ENCODE assay signal across 1 cellular context in genomic region chr16:65745-66144, GRCh38.
TF ChIP-seq lines count a peak whose summit lies in the region.

No MANE protein-coding gene starts in this region.

TF ChIP-seq in HepG2, 621 proteins besides CTCF, POLR2A, EP300 and RAD21 (continued from another document and continues in another):
- TF ChIP-seq ZNF407 (CRISPR knock-in tag; IDR thresholded peaks at IDR 0.05; ENCODE audit: not compliant biosample characterization) (no peak), KLF15 (CRISPR knock-in tag; IDR thresholded peaks at IDR 0.05; ENCODE audit: borderline replicate concordance) (no peak), ZNF274 (CRISPR knock-in tag; IDR thresholded peaks at IDR 0.05) (no peak), GMEB1 (CRISPR knock-in tag; IDR thresholded peaks at IDR 0.05; ENCODE audit: borderline replicate concordance) (no peak), ZNF430 (CRISPR knock-in tag; IDR thresholded peaks at IDR 0.05) (no peak), TMF1 (CRISPR knock-in tag; IDR thresholded peaks at IDR 0.05; ENCODE audit: low read depth) (no peak), PRMT3 (CRISPR knock-in tag; IDR thresholded peaks at IDR 0.05; ENCODE audit: borderline replicate concordance, low read depth) (no peak), ZNF674 (CRISPR knock-in tag; IDR thresholded peaks at IDR 0.05; ENCODE audit: low read depth) (no peak), FOXA3 (CRISPR knock-in tag; IDR thresholded peaks at IDR 0.05) (no peak; the same call in 1 of the 2 replicates), ZNF256 (CRISPR knock-in tag; conservative IDR thresholded peaks at IDR 0.05) (no peak), RFXAP (CRISPR knock-in tag; IDR thresholded peaks at IDR 0.05; ENCODE audit: borderline replicate concordance) (no peak), ZSCAN25 (CRISPR knock-in tag; IDR thresholded peaks at IDR 0.05) (no peak), DBP (CRISPR knock-in tag; IDR thresholded peaks at IDR 0.05; ENCODE audit: not compliant biosample characterization) (no peak), ZKSCAN8 (CRISPR knock-in tag; IDR thresholded peaks at IDR 0.05; ENCODE audit: borderline replicate concordance) (no peak), ZMAT5 (CRISPR knock-in tag; IDR thresholded peaks at IDR 0.05; ENCODE audit: borderline replicate concordance, low read depth) (no peak), ZNF431 (CRISPR knock-in tag; IDR thresholded peaks at IDR 0.05; ENCODE audit: borderline replicate concordance, low read depth) (no peak), ZNF678 (CRISPR knock-in tag; IDR thresholded peaks at IDR 0.05) (no peak), ZNF556 (CRISPR knock-in tag; IDR thresholded peaks at IDR 0.05; ENCODE audit: borderline replicate concordance) (no peak), SNAPC4 (CRISPR knock-in tag; IDR thresholded peaks at IDR 0.05) (no peak), PLSCR1 (CRISPR knock-in tag; IDR thresholded peaks at IDR 0.05; ENCODE audit: borderline replicate concordance) (no peak), ZMYM2 (CRISPR knock-in tag; IDR thresholded peaks at IDR 0.05) (no peak), ZNF768 (CRISPR knock-in tag; IDR thresholded peaks at IDR 0.05) (no peak), SMAD9 (CRISPR knock-in tag; IDR thresholded peaks at IDR 0.05) (no peak), PRPF4 (IDR thresholded peaks at IDR 0.05; ENCODE audit: low read depth, low read length, poor library complexity, severe bottlenecking) (no peak), ATF3 (CRISPR knock-in tag; IDR thresholded peaks at IDR 0.05) (no peak), MYPOP (CRISPR knock-in tag; IDR thresholded peaks at IDR 0.05) (no peak), ZNF563 (CRISPR knock-in tag; IDR thresholded peaks at IDR 0.05) (no peak), ZNF609 (CRISPR knock-in tag; IDR thresholded peaks at IDR 0.05; ENCODE audit: borderline replicate concordance) (no peak), DDIT3 (CRISPR knock-in tag; IDR thresholded peaks at IDR 0.05) (no peak), U2AF2 (IDR thresholded peaks at IDR 0.05; ENCODE audit: low read depth, low read length) (no peak), KDM5B (CRISPR knock-in tag; IDR thresholded peaks at IDR 0.05; ENCODE audit: borderline replicate concordance) (no peak; the same call in 1 of the 2 replicates), HMGA1 (CRISPR knock-in tag; conservative IDR thresholded peaks at IDR 0.05) (no peak), ZNF160 (CRISPR knock-in tag; IDR thresholded peaks at IDR 0.05) (no peak), GTF3A (CRISPR knock-in tag; conservative IDR thresholded peaks at IDR 0.05) (no peak), ESRRA (CRISPR knock-in tag; IDR thresholded peaks at IDR 0.05; ENCODE audit: low read depth) (no peak), FOXK2 (IDR thresholded peaks at IDR 0.05) (no peak)
